ENCODE assay signal across 14 cellular contexts in genomic region chr10:117964528-117964927, GRCh38.
DNase-seq lines count a peak whose midpoint lies in the region; ATAC-seq and TF ChIP-seq lines count a peak whose summit lies in the region.
"Had no signal": no experiment of that assay in that cellular context is flagged by ENCODE, and none has a peak within 500 bp of the region (broad histone marks: within the 10 kb centered on the region; RNA-seq: fewer than 3 reads in every experiment).

No MANE protein-coding gene starts in this region.

- TF ChIP-seq CTCF in left ventricle myocardium inferior (IDR thresholded peaks at IDR 0.05; ENCODE audit: borderline replicate concordance) (no peak), ascending aorta (IDR thresholded peaks at IDR 0.05) (no peak)

- H3K36me3 ChIP-seq in left ventricle myocardium inferior: no peaks in the 10 kb centered on the region
- H3K36me3 ChIP-seq in ascending aorta: no peaks in the 10 kb centered on the region
- H3K36me3 ChIP-seq: HAP-1 had no signal

- 84% methylated on average over 3 of the region's 3 CpGs for WGBS in right cardiac atrium

- intact Hi-C loops in right cardiac atrium (cut with DNase I) (no loop called here), left ventricle myocardium inferior (cut with micrococcal nuclease) (no loop called here), ascending aorta (cut with DNase I) (loop anchor here (10.0 kb wide), 1 partner anchor 140 kb away; no protein-coding TSS in a partner anchor)

- H3K4me1 ChIP-seq in right cardiac atrium (ENCODE audit: control insufficient read depth, insufficient read depth, low read length): no peaks in the 10 kb centered on the region
- H3K4me1 ChIP-seq in left ventricle myocardium inferior: no peaks in the 10 kb centered on the region
- H3K4me1 ChIP-seq in ascending aorta: no peaks in the 10 kb centered on the region

- H3K9me3 ChIP-seq in right cardiac atrium (ENCODE audit: control insufficient read depth, low read length) (no peaks in the 10 kb centered on the region), left ventricle myocardium inferior (replicated peaks) (peaks cover 1% of the 10 kb centered on the region), ascending aorta (no peaks in the 10 kb centered on the region)
- H3K9me3 ChIP-seq: HAP-1 had no signal

- ATAC-seq in right cardiac atrium: peak; percentile 33 to 55
- no peak for ATAC-seq in GM19467 (IDR thresholded peaks at IDR 0.05; ENCODE audit: unreplicated experiment)
- ATAC-seq in HG03378 (IDR thresholded peaks at IDR 0.05; ENCODE audit: unreplicated experiment): no peak
- ATAC-seq: HepG2 had no signal

- DNase-seq in right cardiac atrium (peak in 1 of 3 donors; percentile 19), left ventricle myocardium inferior (no peak), NCI-H69 (lab: John Stamatoyannopoulos, UW) (peak; percentile 21), iris pigment epithelial cell (ENCODE audit: low read depth) (peak; percentile 10), ascending aorta (ENCODE audit: low spot score in 2 of 2) (no peak)
- DNase-seq: C1 segment of cervical spinal cord; Calu3; CD4-positive, alpha-beta T cell; DMS 273 treated with DMSO at 0.1 percent for 48 hours; EL had no signal

- no peak overlapping the region for H3K4me3 ChIP-seq in right cardiac atrium (ENCODE audit: low read length)
- no peak overlapping the region for H3K4me3 ChIP-seq in left ventricle myocardium inferior
- H3K4me3 ChIP-seq in ascending aorta: no peak overlapping the region
- H3K4me3 ChIP-seq: HAP-1 had no signal

- H3K27me3 ChIP-seq in right cardiac atrium (ENCODE audit: control insufficient read depth, insufficient read depth) (no peaks in the 10 kb centered on the region), left ventricle myocardium inferior (ENCODE audit: low read depth) (peaks cover 10% of the 10 kb centered on the region), ascending aorta (no peaks in the 10 kb centered on the region)

- H3K27ac ChIP-seq in right cardiac atrium (ENCODE audit: low read length): no peak overlapping the region
- H3K27ac ChIP-seq in left ventricle myocardium inferior (replicated peaks): no peak overlapping the region
- H3K27ac ChIP-seq in ascending aorta: no peak overlapping the region

Comparison
In these comparisons a context has a peak if more than half of its experiments do, and no peak if none do; other contexts are left out.
1. ATAC-seq: peak in right cardiac atrium (2 of 2); none in GM19467 (single experiment) and HG03378 (single experiment).
2. DNase-seq: peak in NCI-H69 (single experiment) and iris pigment epithelial cell (single experiment); none in left ventricle myocardium inferior (single experiment) and ascending aorta (0 of 2).